19 cellular contexts compared by ENCODE assay signal in genomic region chr12:19158909-19159308, GRCh38. TPM values are rescaled to one million over a fixed set of nuclear protein-coding genes. Genes with fewer than 3 reads are reported as not detected.
DNase-seq lines count a peak whose midpoint lies in the region; ATAC-seq, FAIRE-seq and TF ChIP-seq lines count a peak whose summit lies in the region.
"Had no signal": no experiment of that assay in that cellular context is flagged by ENCODE, and none has a peak within 500 bp of the region (broad histone marks: within the 10 kb centered on the region; RNA-seq: fewer than 3 reads in every experiment).

No MANE protein-coding gene starts in this region.

- H2AFZ ChIP-seq in astrocyte (ENCODE audit: low read depth, low read length), result no peak overlapping the region
- H2AFZ ChIP-seq: GM23338 had no signal

- peaks cover 3% of the 10 kb centered on the region for H3K36me3 Mint-ChIP-seq in astrocyte (ENCODE audit: low read depth, unreplicated experiment)

- H3K4me1 Mint-ChIP-seq in astrocyte (ENCODE audit: low read depth, unreplicated experiment), result peaks cover 18% of the 10 kb centered on the region

- H3K36me3 ChIP-seq in astrocyte (ENCODE audit: insufficient read depth, low read length) (no peaks in the 10 kb centered on the region), heart left ventricle (no peaks in the 10 kb centered on the region)
- H3K36me3 ChIP-seq: BLaER1 had no signal

- H3K9me3 ChIP-seq in astrocyte (ENCODE audit: insufficient read depth, low read depth, low read length) (no peaks in the 10 kb centered on the region), heart left ventricle (no peaks in the 10 kb centered on the region)
- H3K9me3 ChIP-seq: BLaER1 had no signal

- H3K79me2 ChIP-seq in astrocyte (ENCODE audit: insufficient read depth, low read length), result peaks cover 25% of the 10 kb centered on the region

- no peak overlapping the region for H3K27ac Mint-ChIP-seq in astrocyte (ENCODE audit: unreplicated experiment)

- ATAC-seq in heart left ventricle (peak in 2 of 4 donors; percentile 40 to 65), sciatic nerve (peak; percentile 55), HG03469 (IDR thresholded peaks at IDR 0.05; ENCODE audit: unreplicated experiment) (no peak)
- ATAC-seq: GM23338 had no signal

- H3K4me3 Mint-ChIP-seq in astrocyte (ENCODE audit: unreplicated experiment), result no peak overlapping the region
- H3K4me3 Mint-ChIP-seq: central memory CD8-positive, alpha-beta T cell; GM23338; neural crest cell had no signal

- DNase-seq in EH (ENCODE audit: low read depth) (peak; percentile 66), astrocyte (ENCODE audit: low read depth) (peak; percentile 41), heart left ventricle (no peak), sciatic nerve (ENCODE audit: low spot score) (no peak), NCI-H128 (lab: John Stamatoyannopoulos, UW; ENCODE audit: unreplicated experiment) (no peak)
- DNase-seq in stimulated activated CD4-positive, alpha-beta T cell treated with anti-CD3 and anti-CD28 coated beads, Interleukin-2, amount 100 ng/mL, for 24 hours, result no peak
- DNase-seq: activated CD4-positive, alpha-beta T cell treated with anti-CD3 and anti-CD28 coated beads for 4 hours; activated gamma-delta T cell treated with Interleukin-2 at 50 U/mL for 16 hours; effector CD8-positive, alpha-beta T cell; hippocampal formation; Karpas-422; NCI-H1105 treated with DMSO at 0.1 percent for 48 hours; NCI-H524 had no signal

- no peak overlapping the region for H3K4me2 ChIP-seq in astrocyte (ENCODE audit: low read length)
- H3K4me2 ChIP-seq: BLaER1, GM23338 had no signal

- no peak overlapping the region for H3K9ac ChIP-seq in astrocyte (ENCODE audit: low read length)
- H3K9ac ChIP-seq: BLaER1 had no signal

- no peak for FAIRE-seq in astrocyte (lab: Jason Lieb, UNC)
- FAIRE-seq: keratinocyte had no signal

- TF ChIP-seq CTCF in astrocyte (IDR thresholded peaks at IDR 0.05; ENCODE audit: insufficient read depth, low read depth, low read length) (no peak), heart left ventricle (IDR thresholded peaks at IDR 0.05) (no peak)

- H3K4me1 ChIP-seq in astrocyte (ENCODE audit: insufficient read depth, low read length) (no peaks in the 10 kb centered on the region), heart left ventricle (peaks cover 3 to 56% (median 26%) of the 10 kb centered on the region in 12 donors)
- H3K4me1 ChIP-seq: BLaER1 had no signal

- no peak overlapping the region for H3K27ac ChIP-seq in astrocyte (ENCODE audit: low read depth, low read length)
- peak overlapping the region in 8 of 12 donors; percentile 2 to 50 (median 26) for H3K27ac ChIP-seq in heart left ventricle
- H3K27ac ChIP-seq: BLaER1 had no signal

- no peaks in the 10 kb centered on the region for H3K27me3 ChIP-seq in astrocyte (ENCODE audit: insufficient read depth, low read length)
- no peaks in the 10 kb centered on the region for H3K27me3 ChIP-seq in heart left ventricle
- H3K27me3 ChIP-seq: BLaER1 had no signal

- TF ChIP-seq POLR2A in heart left ventricle (IDR thresholded peaks at IDR 0.05), result no peak

- intact Hi-C loops in heart left ventricle (cut with DNase I) (no loop called here), sciatic nerve (cut with DNase I) (no loop called here)

- 36 to 63% (median 52%) methylated on average over 1 of the region's 1 CpG for WGBS in heart left ventricle, 4 donors

- H3K4me3 ChIP-seq in astrocyte (ENCODE audit: insufficient read depth, low read depth, low read length), result no peak overlapping the region
- no peak overlapping the region for H3K4me3 ChIP-seq in heart left ventricle
- H3K4me3 ChIP-seq: BLaER1, GM23338 had no signal

- no peaks in the 10 kb centered on the region for H3K9me3 Mint-ChIP-seq in astrocyte (ENCODE audit: unreplicated experiment)
- H3K9me3 Mint-ChIP-seq: central memory CD8-positive, alpha-beta T cell; GM23338 had no signal

- H4K20me1 ChIP-seq in astrocyte (ENCODE audit: insufficient read depth, low read length), result peaks cover 4% of the 10 kb centered on the region
- H4K20me1 ChIP-seq: BLaER1 had no signal

- no peaks in the 10 kb centered on the region for H3K27me3 Mint-ChIP-seq in astrocyte (ENCODE audit: low read depth, unreplicated experiment)
- H3K27me3 Mint-ChIP-seq: central memory CD8-positive, alpha-beta T cell had no signal

RNA-seq across cellular contexts. Expression of gene PLEKHA5, which starts 29.4 kb away (rescaled TPM):
- total RNA-seq in astrocyte, result 35.5 and 38.9 TPM in 2 replicates
- 10 to 100 TPM; 43.7 to 72.2 (median 58.7) TPM for total RNA-seq in heart left ventricle
- polyA plus RNA-seq in heart left ventricle, result 10 to 100 TPM; 18.1 to 37.8 TPM
- total RNA-seq in sciatic nerve, result 44.1 TPM

Comparison
In these comparisons a context has a peak if more than half of its experiments do, and no peak if none do; other contexts are left out.
1. DNase-seq: peak in EH (single experiment) and astrocyte (single experiment); none in heart left ventricle (0 of 5), sciatic nerve (single experiment), stimulated activated CD4-positive, alpha-beta T cell treated with anti-CD3 and anti-CD28 coated beads, Interleukin-2, amount 100 ng/mL, for 24 hours (0 of 2) and NCI-H128 (single experiment).